Comparison of ENCODE assay signal across 33 cellular contexts in genomic region chr1:199202331-199202730, GRCh38.
DNase-seq lines count a peak whose midpoint lies in the region; ATAC-seq, FAIRE-seq and TF ChIP-seq lines count a peak whose summit lies in the region.
"Had no signal": no experiment of that assay in that cellular context is flagged by ENCODE, and none has a peak within 500 bp of the region (broad histone marks: within the 10 kb centered on the region; RNA-seq: fewer than 3 reads in every experiment).

No MANE protein-coding gene starts in this region.

- H3K79me2 ChIP-seq in PC-3 (ENCODE audit: low read length) = no peaks in the 10 kb centered on the region
- H3K79me2 ChIP-seq in hepatocyte = no peaks in the 10 kb centered on the region

- H3K4me3 Mint-ChIP-seq in Calu3 (ENCODE audit: low read depth, unreplicated experiment) = no peak overlapping the region
- H3K4me3 Mint-ChIP-seq: activated CD4-positive, alpha-beta T cell treated with anti-CD3 and anti-CD28 coated beads for 36 hours; HFFc6; nephron progenitor cell had no signal

- H3K36me3 Mint-ChIP-seq in Calu3 (ENCODE audit: insufficient read depth, unreplicated experiment) = no peaks in the 10 kb centered on the region

- H3K36me3 ChIP-seq in PC-3 (ENCODE audit: low read depth, low read length) (no peaks in the 10 kb centered on the region), hepatocyte (replicated peaks; ENCODE audit: insufficient read depth, low read depth) (no peaks in the 10 kb centered on the region), kidney (ENCODE audit: control insufficient read depth in 1 of 2, insufficient read depth in 2 of 2, low read length in 2 of 2) (no peaks in the 10 kb centered on the region)
- H3K36me3 ChIP-seq: heart right ventricle, MG63, ovary, right atrium auricular region, spleen, vagina had no signal

- TF ChIP-seq CTCF in Calu3 (IDR thresholded peaks at IDR 0.05; ENCODE audit: unreplicated experiment) (no peak), PC-3 (conservative IDR thresholded peaks at IDR 0.05; ENCODE audit: low read depth, low read length) (no peak), hepatocyte (IDR thresholded peaks at IDR 0.05; ENCODE audit: poor library complexity) (no peak), kidney (IDR thresholded peaks at IDR 0.05; ENCODE audit: borderline replicate concordance, extremely low read depth, insufficient read depth) (no peak)

- no peaks in the 10 kb centered on the region for H3K9me2 ChIP-seq in PC-3 (replicated peaks; ENCODE audit: low read length)
- no peaks in the 10 kb centered on the region for H3K9me2 ChIP-seq in hepatocyte (replicated peaks; ENCODE audit: insufficient read depth)

- no peak overlapping the region for H3K4me3 ChIP-seq in PC-3 (ENCODE audit: low read length)
- H3K4me3 ChIP-seq in hepatocyte = no peak overlapping the region
- no peak overlapping the region for H3K4me3 ChIP-seq in kidney (ENCODE audit: low read length in 2 of 2)
- H3K4me3 ChIP-seq: GM23248, heart right ventricle, MG63, mucosa of descending colon, ovary, right atrium auricular region, spleen, testis, vagina had no signal

- H3K27ac ChIP-seq in PC-3 (ENCODE audit: low read length) = no peak overlapping the region
- no peak overlapping the region for H3K27ac ChIP-seq in hepatocyte
- no peak overlapping the region for H3K27ac ChIP-seq in kidney (ENCODE audit: low read depth in 2 of 2, low read length in 2 of 2)
- H3K27ac ChIP-seq: GM23248, ovary, right atrium auricular region, spleen, testis, vagina had no signal

- WGBS in hepatocyte (ENCODE audit: low lambda C conversion rate, missing lambda C conversion rate) = 48% methylated on average over 3 of the region's 3 CpGs

- H3K27me3 Mint-ChIP-seq in Calu3 (ENCODE audit: unreplicated experiment) = no peaks in the 10 kb centered on the region
- H3K27me3 Mint-ChIP-seq: activated CD4-positive, alpha-beta T cell treated with anti-CD3 and anti-CD28 coated beads for 36 hours had no signal

- H3K9me3 ChIP-seq in PC-3 (ENCODE audit: low read length) (no peaks in the 10 kb centered on the region), hepatocyte (ENCODE audit: low read depth) (no peaks in the 10 kb centered on the region), kidney (ENCODE audit: control insufficient read depth in 1 of 2, low read length in 2 of 2) (no peaks in the 10 kb centered on the region)
- H3K9me3 ChIP-seq: heart right ventricle, MG63, mucosa of descending colon, ovary, right atrium auricular region, spleen, testis, vagina had no signal

- H3K4me1 ChIP-seq in PC-3 (ENCODE audit: insufficient read depth, low read length) = peaks cover 8% of the 10 kb centered on the region; the same call in 1 of the 2 replicates
- no peaks in the 10 kb centered on the region for H3K4me1 ChIP-seq in hepatocyte (ENCODE audit: insufficient read depth)
- H3K4me1 ChIP-seq in kidney (ENCODE audit: control insufficient read depth in 1 of 2, insufficient read depth in 1 of 2, low read depth in 1 of 2, low read length in 2 of 2) = no peaks in the 10 kb centered on the region
- H3K4me1 ChIP-seq: right atrium auricular region, testis, vagina had no signal

- POLR2A ChIA-PET in PC-3 (lab: Charles Lee; ENCODE audit: unreplicated experiment) = interaction anchor here (0.6 kb wide), 1 partner anchor 319 kb away, joined by 3 read pairs; no protein-coding TSS in a partner anchor

- ATAC-seq in PC-3 (peak; percentile 76), GM18520 (IDR thresholded peaks at IDR 0.05; ENCODE audit: unreplicated experiment) (no peak)
- ATAC-seq: activated CD4-positive, alpha-beta T cell treated with anti-CD3 and anti-CD28 coated beads for 36 hours; left ventricle myocardium superior; mucosa of descending colon had no signal

- H3K9ac ChIP-seq in PC-3 (ENCODE audit: low read length) (no peak overlapping the region), kidney (ENCODE audit: low read length in 2 of 2) (no peak overlapping the region)
- H3K9ac ChIP-seq: GM23248 had no signal

- no peaks in the 10 kb centered on the region for H3K9me3 Mint-ChIP-seq in Calu3 (ENCODE audit: low read depth, unreplicated experiment)
- H3K9me3 Mint-ChIP-seq: HFFc6 had no signal

- H3K27me3 ChIP-seq in PC-3 (ENCODE audit: low read length) (no peaks in the 10 kb centered on the region), hepatocyte (no peaks in the 10 kb centered on the region)
- H3K27me3 ChIP-seq: heart right ventricle, MG63, ovary, right atrium auricular region, spleen, testis, vagina had no signal

- peaks cover 26% of the 10 kb centered on the region for H3K4me1 Mint-ChIP-seq in Calu3 (ENCODE audit: low read depth, unreplicated experiment)
- H3K4me1 Mint-ChIP-seq: nephron progenitor cell had no signal

- CTCF ChIA-PET in Calu3 (lab: Charles Lee) = no interaction called here
- CTCF ChIA-PET in PC-3 (lab: Charles Lee) = no interaction called here

- DNase-seq in Calu3 (peak; percentile 10), GF-D8 (lab: John Stamatoyannopoulos, UW) (peak; percentile 62), PC-3 (peak; percentile 67), hepatocyte (ENCODE audit: low spot score) (peak; percentile 9), middle frontal gyrus (ENCODE audit: extremely low spot score, low spot score) (no peak), H4 (ENCODE audit: low spot score) (no peak), kidney (no peak)
- DNase-seq: activated CD4-positive, alpha-beta T cell treated with anti-CD3 and anti-CD28 coated beads for 36 hours; activated gamma-delta T cell treated with Interleukin-2 at 50 U/mL for 16 hours; activated T-cell treated with anti-CD3 and anti-CD28 coated beads, Interleukin-2, amount 50 U/mL, for 1 hour; C1 segment of cervical spinal cord; cerebellar nuclear complex; erythroblast; foreskin fibroblast; GM23248; heart right ventricle; HFFc6; IMR-90; left ventricle myocardium superior; MG63; mucosa of descending colon; NCI-H1436 treated with DMSO at 0.1 percent for 48 hours; NCI-H2171; NCI-H526; nephron progenitor cell; ovary; spleen; stimulated activated CD4-positive, alpha-beta T cell treated with anti-CD3 and anti-CD28 coated beads, Interleukin-4, amount 100 ng/mL, for 4 hours; stimulated activated naive CD4-positive, alpha-beta T cell; testis had no signal

- no peak for FAIRE-seq in kidney (lab: Jason Lieb, UNC)

- H3K4me2 ChIP-seq in PC-3 (ENCODE audit: low read length) (no peak overlapping the region), hepatocyte (no peak overlapping the region)

- H2AFZ ChIP-seq in PC-3 (ENCODE audit: low read length) (no peak overlapping the region), hepatocyte (no peak overlapping the region)
- H2AFZ ChIP-seq: GM23248 had no signal

- intact Hi-C loops in Calu3 (cut with micrococcal nuclease; ENCODE audit: unreplicated experiment) = no loop called here
- intact Hi-C loops in PC-3 (cut with micrococcal nuclease) = no loop called here
- intact Hi-C loops in kidney (cut with DNase I) = no loop called here

- BruUV-seq in Calu3 (replicated peaks; lab: Mats Ljungman, UMichigan) (no TSS peak), PC-3 (replicated peaks; lab: Mats Ljungman, UMichigan) (no TSS peak)

- H3F3A ChIP-seq in PC-3 (ENCODE audit: low read length, unreplicated experiment) = no peaks in the 10 kb centered on the region

- H3K27ac Mint-ChIP-seq in Calu3 (ENCODE audit: unreplicated experiment) = no peak overlapping the region
- H3K27ac Mint-ChIP-seq: activated CD4-positive, alpha-beta T cell treated with anti-CD3 and anti-CD28 coated beads for 36 hours; HFFc6; nephron progenitor cell had no signal

- H4K20me1 ChIP-seq in PC-3 (ENCODE audit: low read length) = no peaks in the 10 kb centered on the region
- H4K20me1 ChIP-seq in hepatocyte (ENCODE audit: insufficient read depth, poor library complexity, severe bottlenecking) = no peaks in the 10 kb centered on the region

Comparison
In these comparisons a context has a peak if more than half of its experiments do, and no peak if none do; other contexts are left out.
1. DNase-seq: peak in Calu3 (single experiment), GF-D8 (single experiment), PC-3 (single experiment) and hepatocyte (single experiment); none in middle frontal gyrus (single experiment), H4 (single experiment) and kidney (single experiment).